15 cellular contexts compared by ENCODE assay signal in genomic region chr16:29831490-29831889, GRCh38. TPM values are rescaled to one million over a fixed set of nuclear protein-coding genes. Genes with fewer than 3 reads are reported as not detected.
"Had no signal": no experiment of that assay in that cellular context is flagged by ENCODE, and none has a peak within 500 bp of the region (broad histone marks: within the 10 kb centered on the region; RNA-seq: fewer than 3 reads in every experiment).

No MANE protein-coding gene starts in this region.

- DNase-seq: activated CD4-positive, CD25-positive, alpha-beta regulatory T cell; activated gamma-delta T cell; activated naive CD8-positive, alpha-beta T cell treated with anti-CD3 and anti-CD28 coated beads, Interleukin-2, amount 50 U/mL, for 24 hours; activated T-cell treated with anti-CD3 and anti-CD28 coated beads, Interleukin-2, amount 50 U/mL, for 1 hour; central memory CD4-positive, alpha-beta T cell; left colon; mesenchymal stem cell; retina; small intestine; thyroid gland; uterus had no signal

- H3K27ac Mint-ChIP-seq: activated naive CD8-positive, alpha-beta T cell treated with anti-CD3 and anti-CD28 coated beads, Interleukin-2, amount 50 U/mL, for 24 hours; nephron had no signal

- H3K9me3 ChIP-seq: thyroid gland, uterus had no signal

- H3K4me3 ChIP-seq: thyroid gland, uterus had no signal

- H3K4me1 ChIP-seq: parathyroid adenoma, uterus had no signal

- ATAC-seq: activated naive CD8-positive, alpha-beta T cell treated with anti-CD3 and anti-CD28 coated beads, Interleukin-2, amount 50 U/mL, for 24 hours; left colon had no signal

- H3K9me3 Mint-ChIP-seq: activated naive CD8-positive, alpha-beta T cell treated with anti-CD3 and anti-CD28 coated beads, Interleukin-2, amount 50 U/mL, for 24 hours; nephron; T-helper 1 cell treated with Interleukin-12 subunit alpha and Interleukin-12 subunit beta and Interleukin-4 antibody, amounts not matched to agents 30 μg/mL and 1 μg/mL, for 36 hours had no signal

- H3K36me3 ChIP-seq: uterus had no signal

- H3K27me3 Mint-ChIP-seq: activated naive CD8-positive, alpha-beta T cell treated with anti-CD3 and anti-CD28 coated beads, Interleukin-2, amount 50 U/mL, for 24 hours had no signal

- H3K27ac ChIP-seq: parathyroid adenoma, thyroid gland, uterus had no signal

- H3K4me3 Mint-ChIP-seq: activated naive CD8-positive, alpha-beta T cell treated with anti-CD3 and anti-CD28 coated beads, Interleukin-2, amount 50 U/mL, for 24 hours; nephron; T-helper 1 cell treated with Interleukin-12 subunit alpha and Interleukin-12 subunit beta and Interleukin-4 antibody, amounts not matched to agents 30 μg/mL and 1 μg/mL, for 36 hours had no signal

- H3K27me3 ChIP-seq: thyroid gland, uterus had no signal

RNA-seq across cellular contexts. Expression of gene PRRT2, which starts 19.5 kb away (rescaled TPM):
- total RNA-seq: dermis microvascular lymphatic vessel endothelial cell had no signal
